In the genomic region with DNA sequence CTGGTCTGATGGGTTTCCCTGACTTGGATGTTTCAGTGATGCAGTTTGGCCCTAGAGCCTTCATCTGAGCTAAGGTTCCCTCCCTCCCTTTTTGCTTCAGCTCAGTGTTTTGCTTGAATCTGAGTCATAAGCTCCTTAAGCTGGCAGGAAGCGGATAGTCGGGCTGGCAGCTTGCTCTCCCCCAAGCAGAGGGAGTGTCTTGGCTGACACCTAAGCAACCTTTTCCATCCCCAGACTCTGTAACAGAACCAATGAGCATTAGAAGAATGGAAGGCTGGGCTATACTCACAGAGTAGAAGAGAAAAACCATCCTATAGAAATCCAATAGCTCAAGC, we compare ENCODE assay signal across 13 cellular contexts.
A peak's percentile ranks its signal among the peaks of the same experiment; 100 is the strongest.
DNase-seq lines count a peak whose midpoint lies in the region; ATAC-seq and TF ChIP-seq lines count a peak whose summit lies in the region.
"Had no signal": no experiment of that assay in that cellular context is flagged by ENCODE, and none has a peak within 500 bp of the region (broad histone marks: within the 10 kb centered on the region; RNA-seq: fewer than 3 reads in every experiment).

No MANE protein-coding gene starts in this region.

- H3K9me3 Mint-ChIP-seq in activated naive CD8-positive, alpha-beta T cell treated with anti-CD3 and anti-CD28 coated beads for 36 hours, result no peaks in the 10 kb centered on the region
- H3K9me3 Mint-ChIP-seq: stimulated activated naive B cell treated with anti-CD40 and anti-IgM and Interleukin-4, amounts not matched to agents 10 μg/mL and 1 μg/mL and 100 μg/mL, for 72 hours; T-helper 1 cell treated with Interleukin-12 subunit alpha and Interleukin-12 subunit beta and Interleukin-4 antibody, amounts not matched to agents 30 μg/mL and 1 μg/mL, for 36 hours had no signal

- intact Hi-C loops in psoas muscle (cut with DNase I), result no loop called here

- no peak overlapping the region for H3K4me3 Mint-ChIP-seq in activated naive CD8-positive, alpha-beta T cell treated with anti-CD3 and anti-CD28 coated beads for 36 hours
- H3K4me3 Mint-ChIP-seq: activated T-helper 17 cell treated with anti-CD3 and anti-CD28 coated beads, Interleukin-2, amount 50 U/mL, for 72 hours; stimulated activated naive B cell treated with anti-CD40 and anti-IgM and Interleukin-4, amounts not matched to agents 10 μg/mL and 1 μg/mL and 100 μg/mL, for 72 hours; T-helper 1 cell treated with Interleukin-12 subunit alpha and Interleukin-12 subunit beta and Interleukin-4 antibody, amounts not matched to agents 30 μg/mL and 1 μg/mL, for 36 hours had no signal

- H3K27ac Mint-ChIP-seq in activated naive CD8-positive, alpha-beta T cell treated with anti-CD3 and anti-CD28 coated beads for 36 hours, result no peak overlapping the region
- H3K27ac Mint-ChIP-seq: activated T-helper 17 cell treated with anti-CD3 and anti-CD28 coated beads, Interleukin-2, amount 50 U/mL, for 72 hours; stimulated activated naive B cell treated with anti-CD40 and anti-IgM and Interleukin-4, amounts not matched to agents 10 μg/mL and 1 μg/mL and 100 μg/mL, for 72 hours; T-helper 1 cell treated with Interleukin-12 subunit alpha and Interleukin-12 subunit beta and Interleukin-4 antibody, amounts not matched to agents 30 μg/mL and 1 μg/mL, for 36 hours had no signal

- no peaks in the 10 kb centered on the region for H3K36me3 Mint-ChIP-seq in activated naive CD8-positive, alpha-beta T cell treated with anti-CD3 and anti-CD28 coated beads for 36 hours
- H3K36me3 Mint-ChIP-seq: stimulated activated naive B cell treated with anti-CD40 and anti-IgM and Interleukin-4, amounts not matched to agents 10 μg/mL and 1 μg/mL and 100 μg/mL, for 72 hours had no signal

- H3K4me1 ChIP-seq in SJSA1 (replicated peaks), result peaks cover 18% of the 10 kb centered on the region
- H3K4me1 ChIP-seq in psoas muscle, result no peaks in the 10 kb centered on the region
- H3K4me1 ChIP-seq: prostate gland had no signal

- WGBS in psoas muscle, 3 donors, result 20 to 44% (median 31%) methylated on average over 2 of the region's 2 CpGs

- peak in 2 of 4 donors; percentile 54 to 55 for ATAC-seq in psoas muscle
- ATAC-seq: activated T-helper 17 cell treated with anti-CD3 and anti-CD28 coated beads, Interleukin-2, amount 50 U/mL, for 72 hours; stimulated activated naive B cell treated with anti-CD40 and anti-IgM and Interleukin-4, amounts not matched to agents 10 μg/mL and 1 μg/mL and 100 μg/mL, for 72 hours had no signal

- DNase-seq in Daoy (ENCODE audit: low read depth), result peak; percentile 1
- peak in 1 of 2 experiments; percentile 28 for DNase-seq in SJSA1 (ENCODE audit: low read depth in 1 of 2, low spot score in 2 of 2)
- DNase-seq in fibroblast of the conjunctiva (ENCODE audit: low read depth), result peak; percentile 86
- peak; percentile 19 to 63 for DNase-seq in psoas muscle
- DNase-seq in COLO668 (lab: John Stamatoyannopoulos, UW; ENCODE audit: unreplicated experiment), result no peak
- DNase-seq in NCI-H1417 treated with DMSO at 0.1 percent for 48 hours (lab: John Stamatoyannopoulos, UW), result no peak
- no peak for DNase-seq in activated naive CD8-positive, alpha-beta T cell treated with anti-CD3 and anti-CD28 coated beads for 36 hours
- DNase-seq in activated T-cell treated with anti-CD3 and anti-CD28 coated beads, Interleukin-2, amount 50 U/mL, for 48 hours, result no peak
- DNase-seq: hippocampal formation; stimulated activated naive B cell treated with anti-CD40 and anti-IgM and Interleukin-4, amounts not matched to agents 10 μg/mL and 1 μg/mL and 100 μg/mL, for 72 hours had no signal

- TF ChIP-seq CTCF in psoas muscle (IDR thresholded peaks at IDR 0.05), result no peak

- no peaks in the 10 kb centered on the region for H3K36me3 ChIP-seq in SJSA1
- H3K36me3 ChIP-seq in psoas muscle (ENCODE audit: insufficient read depth in 1 of 2, low read depth in 1 of 2), result no peaks in the 10 kb centered on the region
- H3K36me3 ChIP-seq: prostate gland had no signal

- H3K9me3 ChIP-seq in SJSA1 (replicated peaks) (no peaks in the 10 kb centered on the region), psoas muscle (no peaks in the 10 kb centered on the region)
- H3K9me3 ChIP-seq: prostate gland had no signal

- H3K27me3 Mint-ChIP-seq in activated naive CD8-positive, alpha-beta T cell treated with anti-CD3 and anti-CD28 coated beads for 36 hours, result no peaks in the 10 kb centered on the region

- no peak overlapping the region for H3K4me3 ChIP-seq in SJSA1
- H3K4me3 ChIP-seq in psoas muscle, result no peak overlapping the region
- H3K4me3 ChIP-seq: prostate gland had no signal

- no peaks in the 10 kb centered on the region for H3K4me1 Mint-ChIP-seq in activated naive CD8-positive, alpha-beta T cell treated with anti-CD3 and anti-CD28 coated beads for 36 hours
- H3K4me1 Mint-ChIP-seq: activated T-helper 17 cell treated with anti-CD3 and anti-CD28 coated beads, Interleukin-2, amount 50 U/mL, for 72 hours; stimulated activated naive B cell treated with anti-CD40 and anti-IgM and Interleukin-4, amounts not matched to agents 10 μg/mL and 1 μg/mL and 100 μg/mL, for 72 hours had no signal

- H3K27ac ChIP-seq in SJSA1 (peak overlapping the region; percentile 60), psoas muscle (no peak overlapping the region)
- H3K27ac ChIP-seq: prostate gland had no signal

- H3K27me3 ChIP-seq in SJSA1 (replicated peaks) (no peaks in the 10 kb centered on the region), psoas muscle (ENCODE audit: insufficient read depth in 3 of 3, low read length in 2 of 3) (no peaks in the 10 kb centered on the region)

Comparison
In these comparisons a context has a peak if more than half of its experiments do, and no peak if none do; other contexts are left out.
1. DNase-seq: peak in Daoy (single experiment), fibroblast of the conjunctiva (single experiment) and psoas muscle (2 of 2); none in COLO668 (single experiment), NCI-H1417 treated with DMSO at 0.1 percent for 48 hours (single experiment), activated naive CD8-positive, alpha-beta T cell treated with anti-CD3 and anti-CD28 coated beads for 36 hours (single experiment) and activated T-cell treated with anti-CD3 and anti-CD28 coated beads, Interleukin-2, amount 50 U/mL, for 48 hours (0 of 2).